ENCODE assay signal across 2 cellular contexts in genomic region chr2:68052717-68053422, GRCh38.
TF ChIP-seq lines count a peak whose summit lies in the region.

No MANE protein-coding gene starts in this region.

TF ChIP-seq in SK-N-SH, 30 proteins besides CTCF, POLR2A, EP300 and RAD21:
- TF ChIP-seq CHD2 (IDR thresholded peaks at IDR 0.05; ENCODE audit: low read length, partially characterized antibody) (no peak), FOXJ3 (CRISPR knock-in tag; IDR thresholded peaks at IDR 0.05) (no peak), RFX5 (IDR thresholded peaks at IDR 0.05; ENCODE audit: low read length) (no peak), RXRA (IDR thresholded peaks at IDR 0.05; ENCODE audit: borderline replicate concordance, low read depth) (no peak), MXI1 (IDR thresholded peaks at IDR 0.05; ENCODE audit: low read depth, low read length) (no peak), SIN3A (IDR thresholded peaks at IDR 0.05; ENCODE audit: borderline replicate concordance, low read depth, low read length) (no peak), EZH2phosphoT487 (IDR thresholded peaks at IDR 0.05; ENCODE audit: borderline replicate concordance, low read depth) (no peak), TCF12 (IDR thresholded peaks at IDR 0.05) (no peak), YY1 (IDR thresholded peaks at IDR 0.05; ENCODE audit: low read depth) (no peak), USF1 (IDR thresholded peaks at IDR 0.05; ENCODE audit: borderline replicate concordance, low read depth) (no peak), GABPA (IDR thresholded peaks at IDR 0.05; ENCODE audit: low read depth) (no peak)
- TF ChIP-seq, protein P1, sequence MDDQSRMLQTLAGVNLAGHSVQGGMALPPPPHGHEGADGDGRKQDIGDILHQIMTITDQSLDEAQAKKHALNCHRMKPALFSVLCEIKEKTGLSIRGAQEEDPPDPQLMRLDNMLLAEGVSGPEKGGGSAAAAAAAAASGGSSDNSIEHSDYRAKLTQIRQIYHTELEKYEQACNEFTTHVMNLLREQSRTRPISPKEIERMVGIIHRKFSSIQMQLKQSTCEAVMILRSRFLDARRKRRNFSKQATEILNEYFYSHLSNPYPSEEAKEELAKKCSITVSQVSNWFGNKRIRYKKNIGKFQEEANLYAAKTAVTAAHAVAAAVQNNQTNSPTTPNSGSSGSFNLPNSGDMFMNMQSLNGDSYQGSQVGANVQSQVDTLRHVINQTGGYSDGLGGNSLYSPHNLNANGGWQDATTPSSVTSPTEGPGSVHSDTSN (IDR thresholded peaks at IDR 0.05), result no peak
- TF ChIP-seq, protein P2, sequence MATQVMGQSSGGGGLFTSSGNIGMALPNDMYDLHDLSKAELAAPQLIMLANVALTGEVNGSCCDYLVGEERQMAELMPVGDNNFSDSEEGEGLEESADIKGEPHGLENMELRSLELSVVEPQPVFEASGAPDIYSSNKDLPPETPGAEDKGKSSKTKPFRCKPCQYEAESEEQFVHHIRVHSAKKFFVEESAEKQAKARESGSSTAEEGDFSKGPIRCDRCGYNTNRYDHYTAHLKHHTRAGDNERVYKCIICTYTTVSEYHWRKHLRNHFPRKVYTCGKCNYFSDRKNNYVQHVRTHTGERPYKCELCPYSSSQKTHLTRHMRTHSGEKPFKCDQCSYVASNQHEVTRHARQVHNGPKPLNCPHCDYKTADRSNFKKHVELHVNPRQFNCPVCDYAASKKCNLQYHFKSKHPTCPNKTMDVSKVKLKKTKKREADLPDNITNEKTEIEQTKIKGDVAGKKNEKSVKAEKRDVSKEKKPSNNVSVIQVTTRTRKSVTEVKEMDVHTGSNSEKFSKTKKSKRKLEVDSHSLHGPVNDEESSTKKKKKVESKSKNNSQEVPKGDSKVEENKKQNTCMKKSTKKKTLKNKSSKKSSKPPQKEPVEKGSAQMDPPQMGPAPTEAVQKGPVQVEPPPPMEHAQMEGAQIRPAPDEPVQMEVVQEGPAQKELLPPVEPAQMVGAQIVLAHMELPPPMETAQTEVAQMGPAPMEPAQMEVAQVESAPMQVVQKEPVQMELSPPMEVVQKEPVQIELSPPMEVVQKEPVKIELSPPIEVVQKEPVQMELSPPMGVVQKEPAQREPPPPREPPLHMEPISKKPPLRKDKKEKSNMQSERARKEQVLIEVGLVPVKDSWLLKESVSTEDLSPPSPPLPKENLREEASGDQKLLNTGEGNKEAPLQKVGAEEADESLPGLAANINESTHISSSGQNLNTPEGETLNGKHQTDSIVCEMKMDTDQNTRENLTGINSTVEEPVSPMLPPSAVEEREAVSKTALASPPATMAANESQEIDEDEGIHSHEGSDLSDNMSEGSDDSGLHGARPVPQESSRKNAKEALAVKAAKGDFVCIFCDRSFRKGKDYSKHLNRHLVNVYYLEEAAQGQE (IDR thresholded peaks at IDR 0.05; ENCODE audit: low read depth, low read length), result no peak
- TF ChIP-seq, protein P3, sequence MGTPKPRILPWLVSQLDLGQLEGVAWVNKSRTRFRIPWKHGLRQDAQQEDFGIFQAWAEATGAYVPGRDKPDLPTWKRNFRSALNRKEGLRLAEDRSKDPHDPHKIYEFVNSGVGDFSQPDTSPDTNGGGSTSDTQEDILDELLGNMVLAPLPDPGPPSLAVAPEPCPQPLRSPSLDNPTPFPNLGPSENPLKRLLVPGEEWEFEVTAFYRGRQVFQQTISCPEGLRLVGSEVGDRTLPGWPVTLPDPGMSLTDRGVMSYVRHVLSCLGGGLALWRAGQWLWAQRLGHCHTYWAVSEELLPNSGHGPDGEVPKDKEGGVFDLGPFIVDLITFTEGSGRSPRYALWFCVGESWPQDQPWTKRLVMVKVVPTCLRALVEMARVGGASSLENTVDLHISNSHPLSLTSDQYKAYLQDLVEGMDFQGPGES (IDR thresholded peaks at IDR 0.05; ENCODE audit: low read depth, low read length), result no peak

TF ChIP-seq in GM23338, 12 proteins besides CTCF, POLR2A, EP300 and RAD21:
- no peak for TF ChIP-seq JUNB (IDR thresholded peaks at IDR 0.05; ENCODE audit: unreplicated experiment)
- TF ChIP-seq, protein P2 (IDR thresholded peaks at IDR 0.05; ENCODE audit: unreplicated experiment), result no peak
- no peak for TF ChIP-seq ZNF331 (CRISPR knock-in tag; IDR thresholded peaks at IDR 0.05; ENCODE audit: low read depth)
- TF ChIP-seq ZNF114 (CRISPR knock-in tag; IDR thresholded peaks at IDR 0.05), result no peak
- TF ChIP-seq NANOG (IDR thresholded peaks at IDR 0.05; ENCODE audit: borderline replicate concordance), result no peak
